Comparison of ENCODE assay signal across 17 cellular contexts in the genomic region with DNA sequence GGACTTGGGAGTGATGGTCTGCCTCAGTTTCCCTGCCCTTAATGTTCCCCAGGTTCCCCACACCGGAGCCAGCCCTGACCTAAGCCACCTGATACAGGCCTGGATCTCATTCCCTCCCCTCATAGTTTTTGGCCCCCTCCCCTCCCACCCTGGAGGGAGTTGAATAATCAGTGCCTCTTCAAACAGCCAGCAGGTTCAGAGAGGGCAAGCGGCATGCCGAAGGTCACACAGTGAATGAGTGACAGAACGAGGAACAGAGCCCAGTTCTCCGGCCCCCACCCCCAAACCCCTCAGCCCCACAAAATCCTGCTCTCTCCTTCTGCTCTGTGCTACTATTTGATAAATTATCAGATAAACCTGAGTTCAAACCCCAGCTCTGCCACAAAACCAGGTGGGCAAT. TPM values are rescaled to one million over a fixed set of nuclear protein-coding genes. Genes with fewer than 3 reads are reported as not detected.
A peak's percentile ranks its signal among the peaks of the same experiment; 100 is the strongest.
DNase-seq lines count a peak whose midpoint lies in the region; ATAC-seq and TF ChIP-seq lines count a peak whose summit lies in the region.
"Had no signal": no experiment of that assay in that cellular context is flagged by ENCODE, and none has a peak within 500 bp of the region (broad histone marks: within the 10 kb centered on the region; RNA-seq: fewer than 3 reads in every experiment).

No MANE protein-coding gene starts in this region.

- peaks cover 28% of the 10 kb centered on the region for H3K27me3 Mint-ChIP-seq in activated naive CD8-positive, alpha-beta T cell treated with anti-CD3 and anti-CD28 coated beads for 36 hours
- peaks cover 16% of the 10 kb centered on the region for H3K27me3 Mint-ChIP-seq in activated naive CD8-positive, alpha-beta T cell treated with anti-CD3 and anti-CD28 coated beads, Interleukin-2, amount 50 U/mL, for 24 hours
- peaks cover 11% of the 10 kb centered on the region for H3K27me3 Mint-ChIP-seq in activated CD8-positive, alpha-beta T cell treated with anti-CD3 and anti-CD28 coated beads for 36 hours

- H3K9me2 ChIP-seq in HCT116 (ENCODE audit: insufficient read depth): no peaks in the 10 kb centered on the region

- no peaks in the 10 kb centered on the region for H4K20me1 ChIP-seq in HCT116 (ENCODE audit: insufficient read depth)
- H4K20me1 ChIP-seq: BLaER1 had no signal

- H3K27ac Mint-ChIP-seq in activated naive CD8-positive, alpha-beta T cell treated with anti-CD3 and anti-CD28 coated beads for 36 hours: peak overlapping the region; percentile 42
- H3K27ac Mint-ChIP-seq in activated naive CD8-positive, alpha-beta T cell treated with anti-CD3 and anti-CD28 coated beads, Interleukin-2, amount 50 U/mL, for 24 hours: no peak overlapping the region
- H3K27ac Mint-ChIP-seq in activated CD8-positive, alpha-beta T cell treated with anti-CD3 and anti-CD28 coated beads for 36 hours: no peak overlapping the region
- H3K27ac Mint-ChIP-seq: CD14-positive monocyte; CD4-positive, alpha-beta memory T cell had no signal

- peaks cover 5% of the 10 kb centered on the region for H3K4me1 Mint-ChIP-seq in activated naive CD8-positive, alpha-beta T cell treated with anti-CD3 and anti-CD28 coated beads for 36 hours
- no peaks in the 10 kb centered on the region for H3K4me1 Mint-ChIP-seq in activated naive CD8-positive, alpha-beta T cell treated with anti-CD3 and anti-CD28 coated beads, Interleukin-2, amount 50 U/mL, for 24 hours
- no peaks in the 10 kb centered on the region for H3K4me1 Mint-ChIP-seq in activated CD8-positive, alpha-beta T cell treated with anti-CD3 and anti-CD28 coated beads for 36 hours (ENCODE audit: low read depth)
- H3K4me1 Mint-ChIP-seq: CD14-positive monocyte; CD4-positive, alpha-beta memory T cell had no signal

- TF ChIP-seq POLR2A in HCT116 (IDR thresholded peaks at IDR 0.05; ENCODE audit: borderline replicate concordance, extremely low read depth, insufficient read depth, insufficient read length): no peak

- RAD21 ChIA-PET in HCT116 (lab: Charles Lee; ENCODE audit: low non-redundant PET in 1 of 2, low total read pairs in 2 of 2, uncharacterized antibody in 2 of 2, unreplicated experiment in 2 of 2): no interaction called here

- no peak overlapping the region for H3K4me3 Mint-ChIP-seq in activated naive CD8-positive, alpha-beta T cell treated with anti-CD3 and anti-CD28 coated beads for 36 hours
- H3K4me3 Mint-ChIP-seq in activated naive CD8-positive, alpha-beta T cell treated with anti-CD3 and anti-CD28 coated beads, Interleukin-2, amount 50 U/mL, for 24 hours: no peak overlapping the region
- H3K4me3 Mint-ChIP-seq in activated CD8-positive, alpha-beta T cell treated with anti-CD3 and anti-CD28 coated beads for 36 hours: no peak overlapping the region
- H3K4me3 Mint-ChIP-seq: CD4-positive, alpha-beta memory T cell had no signal

- H3K4me3 ChIP-seq in HCT116 (replicated peaks in 1 of 2; ENCODE audit: low read depth in 1 of 2, low read length in 2 of 2): no peak overlapping the region
- H3K4me3 ChIP-seq: A549, BLaER1, HAP-1, K562 had no signal

- H3K27ac ChIP-seq in HCT116 (ENCODE audit: low read depth, low read length): no peak overlapping the region
- H3K27ac ChIP-seq: 22Rv1, A549, BLaER1 had no signal

- H3K9me3 Mint-ChIP-seq in activated naive CD8-positive, alpha-beta T cell treated with anti-CD3 and anti-CD28 coated beads for 36 hours: no peaks in the 10 kb centered on the region
- no peaks in the 10 kb centered on the region for H3K9me3 Mint-ChIP-seq in activated naive CD8-positive, alpha-beta T cell treated with anti-CD3 and anti-CD28 coated beads, Interleukin-2, amount 50 U/mL, for 24 hours
- no peaks in the 10 kb centered on the region for H3K9me3 Mint-ChIP-seq in activated CD8-positive, alpha-beta T cell treated with anti-CD3 and anti-CD28 coated beads for 36 hours
- H3K9me3 Mint-ChIP-seq: CD14-positive monocyte; CD4-positive, alpha-beta memory T cell had no signal

- peak overlapping the region; percentile 33 for H3K4me2 ChIP-seq in HCT116 (ENCODE audit: low read length)
- H3K4me2 ChIP-seq: A549, BLaER1 had no signal

- no peaks in the 10 kb centered on the region for H3K9me3 ChIP-seq in HCT116 (ENCODE audit: control insufficient read depth in 1 of 2, insufficient read depth in 1 of 2, low read depth in 1 of 2, low read length in 2 of 2)
- H3K9me3 ChIP-seq: A549, BLaER1, HAP-1 had no signal

- no peak for TF ChIP-seq CTCF in HCT116 (IDR thresholded peaks at IDR 0.05 in 2 of 3, conservative IDR thresholded peaks at IDR 0.05 in 1 of 3; ENCODE audit: borderline replicate concordance in 1 of 3, insufficient read depth in 1 of 3, low read depth in 2 of 3, low read length in 2 of 3)
- TF ChIP-seq CTCF in activated CD8-positive, alpha-beta T cell treated with anti-CD3 and anti-CD28 coated beads for 36 hours (IDR thresholded peaks at IDR 0.05): no peak

- H3K9ac ChIP-seq in HCT116 (ENCODE audit: low read length): no peak overlapping the region
- H3K9ac ChIP-seq: BLaER1 had no signal

- DNase-seq in activated naive CD8-positive, alpha-beta T cell treated with anti-CD3 and anti-CD28 coated beads for 36 hours: no peak
- no peak for DNase-seq in activated naive CD8-positive, alpha-beta T cell treated with anti-CD3 and anti-CD28 coated beads, Interleukin-2, amount 50 U/mL, for 24 hours
- DNase-seq in HCT116 (ENCODE audit: low read depth, low spot score): no peak
- DNase-seq in mesenteric fat pad (ENCODE audit: low spot score): peak; percentile 11
- no peak for DNase-seq in activated CD8-positive, alpha-beta T cell treated with anti-CD3 and anti-CD28 coated beads for 36 hours
- no peak for DNase-seq in NCI-H1436 (lab: John Stamatoyannopoulos, UW)
- no peak for DNase-seq in NCI-H128 (lab: John Stamatoyannopoulos, UW; ENCODE audit: unreplicated experiment)
- DNase-seq: CD4-positive, alpha-beta memory T cell; DMS79 treated with DMSO at 0.1 percent for 48 hours; GF-D8 had no signal

- H3K36me3 Mint-ChIP-seq in activated naive CD8-positive, alpha-beta T cell treated with anti-CD3 and anti-CD28 coated beads for 36 hours: no peaks in the 10 kb centered on the region
- no peaks in the 10 kb centered on the region for H3K36me3 Mint-ChIP-seq in activated naive CD8-positive, alpha-beta T cell treated with anti-CD3 and anti-CD28 coated beads, Interleukin-2, amount 50 U/mL, for 24 hours (ENCODE audit: low read depth)
- H3K36me3 Mint-ChIP-seq in activated CD8-positive, alpha-beta T cell treated with anti-CD3 and anti-CD28 coated beads for 36 hours (ENCODE audit: low read depth): no peaks in the 10 kb centered on the region
- H3K36me3 Mint-ChIP-seq: CD14-positive monocyte; CD4-positive, alpha-beta memory T cell had no signal

- intact Hi-C loops in HCT116 (cut with micrococcal nuclease): no loop called here
- intact Hi-C loops in activated CD8-positive, alpha-beta T cell treated with anti-CD3 and anti-CD28 coated beads for 36 hours (cut with micrococcal nuclease): no loop called here

- no peak overlapping the region for H2AFZ ChIP-seq in HCT116 (ENCODE audit: low read depth, low read length, poor library complexity, severe bottlenecking)

- TF ChIP-seq RAD21 in HCT116 (IDR thresholded peaks at IDR 0.05; ENCODE audit: low read depth): no peak

- no peaks in the 10 kb centered on the region for H3K79me2 ChIP-seq in HCT116 (ENCODE audit: insufficient read depth, low read length)

- ATAC-seq in activated naive CD8-positive, alpha-beta T cell treated with anti-CD3 and anti-CD28 coated beads, Interleukin-2, amount 50 U/mL, for 24 hours: no peak
- ATAC-seq in HCT116: no peak
- no peak for ATAC-seq in activated CD8-positive, alpha-beta T cell treated with anti-CD3 and anti-CD28 coated beads for 36 hours
- ATAC-seq: K562 had no signal

- H3K4me1 ChIP-seq in HCT116 (ENCODE audit: control insufficient read depth in 1 of 2, insufficient read depth in 2 of 2, low read length in 2 of 2): peaks cover 0 to 8% of the 10 kb centered on the region in 2 experiments; a peak in 2 of 4 replicates
- H3K4me1 ChIP-seq: BLaER1, HAP-1 had no signal

- no TSS peak for BruUV-seq in HCT116 (replicated peaks; lab: Mats Ljungman, UMichigan)

- peaks cover 2% of the 10 kb centered on the region; the same call in 1 of the 2 replicates for H3K27me3 ChIP-seq in HCT116 (ENCODE audit: insufficient read depth, low read length)
- H3K27me3 ChIP-seq: BLaER1 had no signal

- POLR2A ChIA-PET in HCT116 (lab: Charles Lee): no interaction called here
- POLR2A ChIA-PET in activated CD8-positive, alpha-beta T cell treated with anti-CD3 and anti-CD28 coated beads for 36 hours (lab: Charles Lee): no interaction called here

- H3K36me3 ChIP-seq in HCT116 (ENCODE audit: control insufficient read depth in 1 of 2, insufficient read depth in 2 of 2, low read length in 2 of 2): no peaks in the 10 kb centered on the region
- H3K36me3 ChIP-seq: BLaER1, HAP-1 had no signal

- CTCF ChIA-PET in HCT116 (lab: Charles Lee): no interaction called here
- CTCF ChIA-PET in activated CD8-positive, alpha-beta T cell treated with anti-CD3 and anti-CD28 coated beads for 36 hours (lab: Charles Lee): interaction anchor here (1.3 kb wide), 1 partner anchor 54 kb away, joined by 3 read pairs; no protein-coding TSS in a partner anchor

TF ChIP-seq in HCT116, 20 proteins besides CTCF, POLR2A, EP300 and RAD21 (continues in another document):
- TF ChIP-seq EGR1 (IDR thresholded peaks at IDR 0.05; ENCODE audit: low read depth) (no peak), SRF (IDR thresholded peaks at IDR 0.05; ENCODE audit: low read depth) (no peak), ZBTB33 (IDR thresholded peaks at IDR 0.05; ENCODE audit: extremely low read depth, insufficient replicate concordance, low read length) (no peak), ZNF274 (IDR thresholded peaks at IDR 0.05; ENCODE audit: low read depth, low read length) (no peak), EZH2phosphoT487 (IDR thresholded peaks at IDR 0.05; ENCODE audit: borderline replicate concordance) (no peak), POLR2AphosphoS5 (IDR thresholded peaks at IDR 0.05; ENCODE audit: low read depth, low read length) (no peak)

RNA-seq across cellular contexts. Expression of gene BEAN1, which starts 31.2 kb away (rescaled TPM):
- total RNA-seq in activated naive CD8-positive, alpha-beta T cell treated with anti-CD3 and anti-CD28 coated beads for 36 hours: not detected
- 0.61 TPM for total RNA-seq in HCT116 (2021; ENCODE audit: unreplicated experiment)
- 1.2 and 1.8 TPM in 2 replicates for polyA plus RNA-seq in HCT116 (2012)
- total RNA-seq in mesenteric fat pad: 0.51 TPM
- total RNA-seq in activated CD8-positive, alpha-beta T cell treated with anti-CD3 and anti-CD28 coated beads for 36 hours: not detected
- total RNA-seq: CD4-positive, alpha-beta memory T cell; HT-29; K562 had no signal
- polyA plus RNA-seq: K562 had no signal
